9 cellular contexts compared by ENCODE assay signal in the genomic region with DNA sequence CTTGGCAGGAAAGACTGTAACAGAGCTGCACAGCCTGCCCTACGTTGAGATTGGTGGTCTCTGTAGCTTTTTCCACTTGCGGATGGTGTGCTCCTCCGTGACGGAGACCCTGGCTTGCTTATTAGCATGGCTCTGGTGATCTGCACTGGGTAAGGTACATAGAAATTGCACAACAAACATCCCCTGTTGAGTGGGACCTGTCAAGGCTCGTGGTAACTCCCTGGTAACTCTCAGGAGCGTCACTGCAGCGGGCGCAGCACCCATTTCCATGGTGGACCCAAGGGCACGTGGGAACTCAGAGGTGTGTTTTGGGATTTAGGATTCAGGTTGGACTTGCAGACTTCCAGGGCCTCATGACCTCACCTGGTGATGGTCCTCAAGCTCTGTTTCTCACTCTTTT. TPM values are rescaled to one million over a fixed set of nuclear protein-coding genes. Genes with fewer than 3 reads are reported as not detected.
A peak's percentile ranks its signal among the peaks of the same experiment; 100 is the strongest.
DNase-seq lines count a peak whose midpoint lies in the region; ATAC-seq, FAIRE-seq and TF ChIP-seq lines count a peak whose summit lies in the region.
"Had no signal": no experiment of that assay in that cellular context is flagged by ENCODE, and none has a peak within 500 bp of the region (broad histone marks: within the 10 kb centered on the region; RNA-seq: fewer than 3 reads in every experiment).

No MANE protein-coding gene starts in this region.

- intact Hi-C loops in HepG2 (cut with micrococcal nuclease; ENCODE audit: unreplicated experiment) (loop anchor here (5.0 kb wide), 1 partner anchor 34 kb away; the partner anchor contains the start of gene PER2), thyroid gland (cut with DNase I) (no loop called here)

- H3K36me3 Mint-ChIP-seq in activated naive CD8-positive, alpha-beta T cell treated with anti-CD3 and anti-CD28 coated beads, Interleukin-2, amount 10 ng/mL, durations not matched to agents 7 days and 5 days, result no peaks in the 10 kb centered on the region

- H3K79me2 ChIP-seq in HepG2 (ENCODE audit: insufficient read depth, low read length), result peaks cover 6% of the 10 kb centered on the region

- no peak for FAIRE-seq in HepG2 (lab: Jason Lieb, UNC)
- FAIRE-seq: D721Med had no signal

- peak overlapping the region; percentile 97 for H3K4me2 ChIP-seq in HepG2 (ENCODE audit: low read depth, low read length)

- BruUV-seq in HepG2 (replicated peaks; lab: Mats Ljungman, UMichigan), result no TSS peak

- H3K4me3 ChIP-seq in HepG2 (replicated peaks in 1 of 3; ENCODE audit: insufficient read depth in 1 of 3, low read depth in 2 of 3, low read length in 3 of 3), result peak overlapping the region; percentile 74 to 92 (median 88)
- peak overlapping the region in 2 of 3 donors; percentile 56 to 98 for H3K4me3 ChIP-seq in thyroid gland (replicated peaks in 1 of 3)

- H3K36me3 ChIP-seq in HepG2 (replicated peaks in 1 of 2; ENCODE audit: control insufficient read depth in 1 of 2, insufficient read depth in 2 of 2, low read length in 2 of 2), result peaks cover 0 to 5% of the 10 kb centered on the region in 2 experiments; a peak in 1 of 5 replicates
- H3K36me3 ChIP-seq in thyroid gland, result peaks cover 0 to 3% of the 10 kb centered on the region in 2 donors

- peaks cover 9% of the 10 kb centered on the region for H3K27me3 Mint-ChIP-seq in activated naive CD8-positive, alpha-beta T cell treated with anti-CD3 and anti-CD28 coated beads, Interleukin-2, amount 10 ng/mL, durations not matched to agents 7 days and 5 days

- TF ChIP-seq RAD21 in HepG2 (CRISPR knock-in tag; IDR thresholded peaks at IDR 0.05), result no peak

- H4K20me1 ChIP-seq in HepG2 (ENCODE audit: insufficient read depth, low read length), result no peaks in the 10 kb centered on the region

- in situ Hi-C loops in HepG2 (cut with HindIII; ENCODE audit: extremely low pct_ligation_motif_present, low pct_unique_long_range_greater_than_20kb), result no loop called here

- no peak for ATAC-seq in activated naive CD8-positive, alpha-beta T cell treated with anti-CD3 and anti-CD28 coated beads, Interleukin-2, amount 10 ng/mL, durations not matched to agents 7 days and 5 days (ENCODE audit: low read depth)
- peak; percentile 8; the same call in 2 of the 3 replicates for ATAC-seq in HepG2

- H3K9me3 Mint-ChIP-seq in activated naive CD8-positive, alpha-beta T cell treated with anti-CD3 and anti-CD28 coated beads, Interleukin-2, amount 10 ng/mL, durations not matched to agents 7 days and 5 days, result no peaks in the 10 kb centered on the region

- H3K9ac ChIP-seq in HepG2 (ENCODE audit: insufficient read depth, low read depth, low read length), result peak overlapping the region; percentile 76

- H3K4me1 ChIP-seq in HepG2 (ENCODE audit: insufficient read depth, low read length) (peaks cover 24% of the 10 kb centered on the region), thyroid gland (peaks cover 8 to 15% of the 10 kb centered on the region in 2 donors)

- H3K27ac ChIP-seq in HepG2 (ENCODE audit: extremely low read length, insufficient read depth, low read length) (no peak overlapping the region), thyroid gland (no peak overlapping the region)

- TF ChIP-seq CTCF in HepG2 (CRISPR knock-in tag; IDR thresholded peaks at IDR 0.05), result no peak
- no peak for TF ChIP-seq CTCF in thyroid gland (IDR thresholded peaks at IDR 0.05)

- H3K27me3 ChIP-seq in HepG2 (ENCODE audit: control insufficient read depth in 1 of 2, insufficient read depth in 2 of 2, low read length in 2 of 2) (peaks cover 0 to 1% of the 10 kb centered on the region in 2 experiments; a peak in 2 of 5 replicates), thyroid gland (no peaks in the 10 kb centered on the region)

- H3K4me3 Mint-ChIP-seq in activated naive CD8-positive, alpha-beta T cell treated with anti-CD3 and anti-CD28 coated beads, Interleukin-2, amount 10 ng/mL, durations not matched to agents 7 days and 5 days, result peak overlapping the region; percentile 78

- no peak for TF ChIP-seq POLR2A in HepG2 (IDR thresholded peaks at IDR 0.05; ENCODE audit: insufficient read depth in 1 of 2, low read depth in 2 of 2, low read length in 2 of 2)
- no peak for TF ChIP-seq POLR2A in thyroid gland (IDR thresholded peaks at IDR 0.05)

- H2AFZ ChIP-seq in HepG2 (ENCODE audit: low read length), result no peak overlapping the region

- WGBS in HepG2 (ENCODE audit: low lambda C conversion rate), result 41% methylated on average over 9 of the region's 9 CpGs
- 73 to 82% methylated on average over 9 of the region's 9 CpGs for WGBS in thyroid gland, 2 donors

- no peak for TF ChIP-seq EP300 in HepG2 (IDR thresholded peaks at IDR 0.05; ENCODE audit: low read depth in 2 of 2, low read length in 2 of 2)
- TF ChIP-seq EP300 in HepG2 (CRISPR knock-in tag; IDR thresholded peaks at IDR 0.05; ENCODE audit: borderline replicate concordance), result no peak

- POLR2A ChIA-PET in activated naive CD8-positive, alpha-beta T cell treated with anti-CD3 and anti-CD28 coated beads, Interleukin-2, amount 10 ng/mL, durations not matched to agents 7 days and 5 days (lab: Charles Lee), result no interaction called here
- POLR2A ChIA-PET in HepG2 (lab: Yijun Ruan, JAX), result interaction anchor here (1.0 to 1.9 kb wide), 2 partner anchors 31 to 33 kb away, joined by 3 to 4 read pairs; partner anchors contain the start of gene PER2

- peaks cover 10% of the 10 kb centered on the region for H3K4me1 Mint-ChIP-seq in activated naive CD8-positive, alpha-beta T cell treated with anti-CD3 and anti-CD28 coated beads, Interleukin-2, amount 10 ng/mL, durations not matched to agents 7 days and 5 days

- CTCF ChIA-PET in HepG2 (lab: Yijun Ruan, JAX; ENCODE audit: low intra/inter-chr PET ratio, low total read pairs), result no interaction called here

- no peaks in the 10 kb centered on the region for H3K9me3 ChIP-seq in HepG2 (ENCODE audit: low read length)
- no peaks in the 10 kb centered on the region for H3K9me3 ChIP-seq in thyroid gland

- DNase-seq in activated effector memory CD4-positive, alpha-beta T cell treated with anti-CD3 and anti-CD28 coated beads, Interleukin-2, amount 50 U/mL, for 16 hours, result peak; percentile 43
- DNase-seq in activated effector memory CD4-positive, alpha-beta T cell treated with Interleukin-2 at 50 U/mL for 16 hours, result no peak
- DNase-seq in activated naive CD8-positive, alpha-beta T cell treated with anti-CD3 and anti-CD28 coated beads, Interleukin-2, amount 10 ng/mL, durations not matched to agents 7 days and 5 days, result no peak
- DNase-seq in HepG2 (ENCODE audit: low spot score), result peak; percentile 24
- no peak for DNase-seq in thyroid gland
- DNase-seq in stimulated activated CD4-positive, alpha-beta T cell treated with anti-CD3 and anti-CD28 coated beads, Interleukin-1b, Interleukin-23, amount 100 ng/mL, for 48 hours, result no peak
- no peak for DNase-seq in NOMO-1 treated with dmso at 0.1 percent for 144 hours (lab: John Stamatoyannopoulos, UW; ENCODE audit: unreplicated experiment)
- DNase-seq in nucleus accumbens (lab: John Stamatoyannopoulos, UW), result no peak

- no peak overlapping the region for H3K27ac Mint-ChIP-seq in activated naive CD8-positive, alpha-beta T cell treated with anti-CD3 and anti-CD28 coated beads, Interleukin-2, amount 10 ng/mL, durations not matched to agents 7 days and 5 days

RNA-seq across cellular contexts. Expression of gene TRAF3IP1, which starts 1.1 kb away (rescaled TPM):
- total RNA-seq in activated naive CD8-positive, alpha-beta T cell treated with anti-CD3 and anti-CD28 coated beads, Interleukin-2, amount 10 ng/mL, durations not matched to agents 7 days and 5 days, result 1 to 10 TPM; 8.6 to 8.7 TPM
- total RNA-seq in HepG2 (2016; rRNA removed; fragmentation: Illumina TruSeq; extraction: Trizol) (12.9 TPM in 2 replicates), thyroid gland (10 to 100 TPM; 19.5 to 24.7 (median 22.2) TPM)
- total RNA-seq in HepG2 (2016; cell fraction: cytosol; rRNA removed; fragmentation: Illumina TruSeq; extraction: Trizol; ENCODE audit: low read depth), result 11.5 and 11.7 TPM in 2 replicates
- total RNA-seq in HepG2 (2016; cell fraction: insoluble cytoplasmic fraction; rRNA removed; fragmentation: Illumina TruSeq; extraction: Trizol), result 12.5 and 15.2 TPM in 2 replicates
- total RNA-seq in HepG2 (2016; cell fraction: membrane; rRNA removed; fragmentation: Illumina TruSeq; extraction: Trizol), result 8.5 and 9.1 TPM in 2 replicates
- total RNA-seq in HepG2 (2016; cell fraction: nucleus; rRNA removed; fragmentation: Illumina TruSeq; extraction: Trizol), result 6.5 and 10.2 TPM in 2 replicates
- polyA plus RNA-seq in HepG2 (2011; rRNA removed), result 4.1 and 5.0 TPM in 2 replicates
- 2.7 and 3.7 TPM in 2 replicates for polyA plus RNA-seq in HepG2 (2011; cell fraction: cytosol; rRNA removed)
- polyA plus RNA-seq in HepG2 (2011; cell fraction: nucleus; rRNA removed), result 4.1 and 4.3 TPM in 2 replicates
- 7.5 and 8.6 TPM in 2 replicates for polyA plus RNA-seq in HepG2 (2012)
- polyA plus RNA-seq in HepG2 (2016; cell fraction: cytosol; fragmentation: Illumina TruSeq; extraction: Trizol; ENCODE audit: low read depth), result 1.2 and 1.5 TPM in 2 replicates
- 16.1 and 18.0 TPM in 2 replicates for polyA plus RNA-seq in HepG2 (2016; cell fraction: insoluble cytoplasmic fraction; fragmentation: Illumina TruSeq; extraction: Trizol; ENCODE audit: low read depth)
- 4.0 and 4.6 TPM in 2 replicates for polyA plus RNA-seq in HepG2 (2016; cell fraction: membrane; fragmentation: Illumina TruSeq; extraction: Trizol; ENCODE audit: low read depth)
- 17.1 and 17.8 TPM in 2 replicates for polyA plus RNA-seq in HepG2 (2016; cell fraction: nucleus; fragmentation: Illumina TruSeq; extraction: Trizol; ENCODE audit: insufficient read depth, low read depth)
- 3.0 and 4.5 TPM in 2 replicates for polyA minus RNA-seq in HepG2 (2011; rRNA and poly(A)+ RNA removed; ENCODE audit: low replicate concordance)
- polyA minus RNA-seq in HepG2 (2011; cell fraction: cytosol; rRNA and poly(A)+ RNA removed), result 2.3 and 3.6 TPM in 2 replicates
- 2.7 and 3.7 TPM in 2 replicates for polyA minus RNA-seq in HepG2 (2011; cell fraction: nucleus; rRNA and poly(A)+ RNA removed)

RNA-seq across cellular contexts. Expression of gene PER2, which starts 33.1 kb away (rescaled TPM):
- total RNA-seq in activated naive CD8-positive, alpha-beta T cell treated with anti-CD3 and anti-CD28 coated beads, Interleukin-2, amount 10 ng/mL, durations not matched to agents 7 days and 5 days, result 10 to 100 TPM; 13.0 to 13.7 TPM
- total RNA-seq in HepG2 (2016; rRNA removed; fragmentation: Illumina TruSeq; extraction: Trizol) (6.8 and 9.4 TPM in 2 replicates), thyroid gland (10 to 100 TPM in 2 of 4 donors, 1 to 10 TPM in 2; 6.5 to 17.6 (median 9.6) TPM)
- 21.5 and 22.6 TPM in 2 replicates for total RNA-seq in HepG2 (2016; cell fraction: cytosol; rRNA removed; fragmentation: Illumina TruSeq; extraction: Trizol; ENCODE audit: low read depth)
- total RNA-seq in HepG2 (2016; cell fraction: insoluble cytoplasmic fraction; rRNA removed; fragmentation: Illumina TruSeq; extraction: Trizol), result 5.4 and 8.6 TPM in 2 replicates
- 9.6 TPM in 2 replicates for total RNA-seq in HepG2 (2016; cell fraction: membrane; rRNA removed; fragmentation: Illumina TruSeq; extraction: Trizol)
- 9.6 and 11.5 TPM in 2 replicates for total RNA-seq in HepG2 (2016; cell fraction: nucleus; rRNA removed; fragmentation: Illumina TruSeq; extraction: Trizol)
- 5.1 TPM in 2 replicates for polyA plus RNA-seq in HepG2 (2011; rRNA removed)
- polyA plus RNA-seq in HepG2 (2011; cell fraction: cytosol; rRNA removed), result 2.3 and 2.9 TPM in 2 replicates
- 12.7 and 15.5 TPM in 2 replicates for polyA plus RNA-seq in HepG2 (2011; cell fraction: nucleus; rRNA removed)
- polyA plus RNA-seq in HepG2 (2012), result 7.2 and 7.6 TPM in 2 replicates
- 0.31 and 0.44 TPM in 2 replicates for polyA plus RNA-seq in HepG2 (2016; cell fraction: cytosol; fragmentation: Illumina TruSeq; extraction: Trizol; ENCODE audit: low read depth)
- polyA plus RNA-seq in HepG2 (2016; cell fraction: insoluble cytoplasmic fraction; fragmentation: Illumina TruSeq; extraction: Trizol; ENCODE audit: low read depth), result 5.0 and 6.1 TPM in 2 replicates
- polyA plus RNA-seq in HepG2 (2016; cell fraction: membrane; fragmentation: Illumina TruSeq; extraction: Trizol; ENCODE audit: low read depth), result 1.3 and 1.5 TPM in 2 replicates
- polyA plus RNA-seq in HepG2 (2016; cell fraction: nucleus; fragmentation: Illumina TruSeq; extraction: Trizol; ENCODE audit: insufficient read depth, low read depth), result 18.1 and 18.4 TPM in 2 replicates
- polyA minus RNA-seq in HepG2 (2011; rRNA and poly(A)+ RNA removed; ENCODE audit: low replicate concordance), result 8.0 and 20.0 TPM in 2 replicates
- polyA minus RNA-seq in HepG2 (2011; cell fraction: cytosol; rRNA and poly(A)+ RNA removed), result 6.6 and 9.5 TPM in 2 replicates
- polyA minus RNA-seq in HepG2 (2011; cell fraction: nucleus; rRNA and poly(A)+ RNA removed), result 40.7 and 48.7 TPM in 2 replicates

Comparison
In these comparisons a context has a peak if more than half of its experiments do, and no peak if none do; other contexts are left out.
1. DNase-seq: peak in activated effector memory CD4-positive, alpha-beta T cell treated with anti-CD3 and anti-CD28 coated beads, Interleukin-2, amount 50 U/mL, for 16 hours (single experiment) and HepG2 (single experiment); none in activated effector memory CD4-positive, alpha-beta T cell treated with Interleukin-2 at 50 U/mL for 16 hours (single experiment), activated naive CD8-positive, alpha-beta T cell treated with anti-CD3 and anti-CD28 coated beads, Interleukin-2, amount 10 ng/mL, durations not matched to agents 7 days and 5 days (single experiment), thyroid gland (0 of 2), stimulated activated CD4-positive, alpha-beta T cell treated with anti-CD3 and anti-CD28 coated beads, Interleukin-1b, Interleukin-23, amount 100 ng/mL, for 48 hours (single experiment), NOMO-1 treated with dmso at 0.1 percent for 144 hours (single experiment) and nucleus accumbens (0 of 56).